In the genomic region with DNA sequence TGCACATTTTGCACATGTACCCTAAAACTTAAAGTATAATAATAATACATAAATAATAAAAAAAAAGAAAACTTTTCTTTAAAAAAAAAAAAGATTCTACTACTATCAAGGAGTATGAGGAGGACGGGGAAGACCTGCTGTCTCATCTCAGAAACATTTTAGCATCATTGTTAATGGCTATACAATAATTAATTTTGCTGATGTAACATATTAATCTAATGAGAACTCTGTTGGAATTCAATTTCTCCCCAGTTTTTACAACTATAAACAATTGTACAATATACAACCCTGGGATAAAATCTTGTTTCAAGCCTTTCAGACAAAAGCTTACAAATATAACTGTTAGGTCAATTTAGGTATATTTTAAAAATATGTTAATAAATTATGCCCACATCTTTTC, we compare ENCODE assay signal across 2 cellular contexts.
TF ChIP-seq lines count a peak whose summit lies in the region.

No MANE protein-coding gene starts in this region.

TF ChIP-seq in HepG2, 621 proteins besides CTCF, POLR2A, EP300 and RAD21 (continued from another document):
- TF ChIP-seq, protein P1, sequence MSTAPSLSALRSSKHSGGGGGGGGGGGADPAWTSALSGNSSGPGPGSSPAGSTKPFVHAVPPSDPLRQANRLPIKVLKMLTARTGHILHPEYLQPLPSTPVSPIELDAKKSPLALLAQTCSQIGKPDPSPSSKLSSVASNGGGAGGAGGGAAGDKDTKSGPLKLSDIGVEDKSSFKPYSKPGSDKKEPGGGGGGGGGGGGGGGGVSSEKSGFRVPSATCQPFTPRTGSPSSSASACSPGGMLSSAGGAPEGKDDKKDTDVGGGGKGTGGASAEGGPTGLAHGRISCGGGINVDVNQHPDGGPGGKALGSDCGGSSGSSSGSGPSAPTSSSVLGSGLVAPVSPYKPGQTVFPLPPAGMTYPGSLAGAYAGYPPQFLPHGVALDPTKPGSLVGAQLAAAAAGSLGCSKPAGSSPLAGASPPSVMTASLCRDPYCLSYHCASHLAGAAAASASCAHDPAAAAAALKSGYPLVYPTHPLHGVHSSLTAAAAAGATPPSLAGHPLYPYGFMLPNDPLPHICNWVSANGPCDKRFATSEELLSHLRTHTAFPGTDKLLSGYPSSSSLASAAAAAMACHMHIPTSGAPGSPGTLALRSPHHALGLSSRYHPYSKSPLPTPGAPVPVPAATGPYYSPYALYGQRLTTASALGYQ (CRISPR knock-in tag; IDR thresholded peaks at IDR 0.05): no peak
- TF ChIP-seq MAFF (IDR thresholded peaks at IDR 0.05; ENCODE audit: low read depth, low read length): peak; percentile 47; the same call in 1 of the 2 replicates
- TF ChIP-seq, protein P2, sequence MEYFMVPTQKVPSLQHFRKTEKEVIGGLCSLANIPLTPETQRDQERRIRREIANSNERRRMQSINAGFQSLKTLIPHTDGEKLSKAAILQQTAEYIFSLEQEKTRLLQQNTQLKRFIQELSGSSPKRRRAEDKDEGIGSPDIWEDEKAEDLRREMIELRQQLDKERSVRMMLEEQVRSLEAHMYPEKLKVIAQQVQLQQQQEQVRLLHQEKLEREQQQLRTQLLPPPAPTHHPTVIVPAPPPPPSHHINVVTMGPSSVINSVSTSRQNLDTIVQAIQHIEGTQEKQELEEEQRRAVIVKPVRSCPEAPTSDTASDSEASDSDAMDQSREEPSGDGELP (IDR thresholded peaks at IDR 0.05; ENCODE audit: borderline replicate concordance, low read depth): no peak

TF ChIP-seq in A549, 52 proteins besides CTCF, POLR2A, EP300 and RAD21 (continued from another document):
- peak; percentile 42 for TF ChIP-seq MAFK (IDR thresholded peaks at IDR 0.05; ENCODE audit: partially characterized antibody)
